Comparison of ENCODE assay signal across 8 cellular contexts in the genomic region with DNA sequence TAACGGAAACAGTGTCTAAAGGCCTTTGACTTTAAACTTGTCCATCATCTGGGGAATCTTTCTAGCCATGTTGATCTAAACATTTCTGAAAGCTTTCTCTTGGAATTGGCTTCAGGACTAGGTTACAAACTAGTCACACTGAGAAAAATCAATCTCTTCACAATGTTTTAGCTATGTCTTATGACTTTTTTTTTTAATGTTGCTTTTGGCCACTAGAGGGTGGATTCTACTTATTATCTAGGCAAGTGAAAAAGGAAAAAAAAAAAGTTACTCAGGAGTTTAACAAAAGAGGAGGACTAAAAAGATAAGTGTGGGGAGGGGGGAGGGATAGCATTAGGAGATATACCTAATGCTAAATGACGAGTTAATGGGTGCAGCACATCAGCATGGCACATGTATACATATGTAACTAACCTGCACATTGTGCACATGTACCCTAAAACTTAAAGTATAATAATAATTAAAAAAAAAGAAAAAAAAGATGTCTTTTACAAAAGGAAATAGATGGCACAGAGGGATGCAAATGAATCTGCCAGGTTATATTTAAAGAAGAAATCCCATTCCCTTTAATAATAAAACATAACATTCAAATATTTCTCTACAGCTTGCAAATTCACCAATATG.
A peak's percentile ranks its signal among the peaks of the same experiment; 100 is the strongest.
DNase-seq lines count a peak whose midpoint lies in the region; ATAC-seq and TF ChIP-seq lines count a peak whose summit lies in the region.

No MANE protein-coding gene starts in this region.

- intact Hi-C loops in sigmoid colon (cut with DNase I), result no loop called here

- H3K27me3 ChIP-seq in AG04450 (ENCODE audit: control insufficient read depth, insufficient read depth, low read length) (no peaks in the 10 kb centered on the region), H7 (ENCODE audit: control insufficient read depth, insufficient read depth, low read length) (no peaks in the 10 kb centered on the region), sigmoid colon (no peaks in the 10 kb centered on the region)

- TF ChIP-seq CTCF in AG04450 (IDR thresholded peaks at IDR 0.05; ENCODE audit: low read depth, low read length) (peak; percentile 63), fibroblast of pulmonary artery (IDR thresholded peaks at IDR 0.05; ENCODE audit: low read length, missing control alignments) (peak; percentile 52), sigmoid colon (IDR thresholded peaks at IDR 0.05) (peak in 3 of 4 experiments; percentile 19 to 44 (median 35))

- H3K36me3 ChIP-seq in H7 (replicated peaks; ENCODE audit: control insufficient read depth, insufficient read depth, low read length) (no peaks in the 10 kb centered on the region), sigmoid colon (no peaks in the 10 kb centered on the region)

- H3K27ac ChIP-seq in AG04450 (ENCODE audit: low read depth, low read length) (no peak overlapping the region), sigmoid colon (peak overlapping the region in 3 of 4 donors; percentile 23 to 49 (median 44))

- POLR2A ChIA-PET in AG04450 (lab: Yijun Ruan, JAX), result interaction anchor here (0.9 to 1.0 kb wide), 2 partner anchors 13 to 156 kb away, joined by 3 to 6 read pairs; no protein-coding TSS in a partner anchor

- TF ChIP-seq POLR2A in sigmoid colon (IDR thresholded peaks at IDR 0.05), result no peak

- peaks cover 0 to 4% (median 0%) of the 10 kb centered on the region in 4 donors for H3K4me1 ChIP-seq in sigmoid colon

- DNase-seq in AG04450 (ENCODE audit: low read depth, low spot score), result no peak
- DNase-seq in H7, result peak; percentile 19
- DNase-seq in RPMI7951 (ENCODE audit: low read depth), result peak; percentile 78
- peak; percentile 84 for DNase-seq in fibroblast of pulmonary artery (ENCODE audit: low read depth)
- DNase-seq in sigmoid colon, result no peak
- DNase-seq in GF-D8 (lab: John Stamatoyannopoulos, UW), result no peak

- CTCF ChIA-PET in AG04450 (lab: Charles Lee), result interaction anchor here (0.5 to 6.4 kb wide), 30 partner anchors 8 to 1711 kb away, joined by 3 to 80 read pairs (median 4); no protein-coding TSS in a partner anchor

- 51 to 55% methylated on average over 2 of the region's 2 CpGs for whole genome bisulfite sequencing in sigmoid colon, 2 donors

- H3K4me3 ChIP-seq in AG04450 (ENCODE audit: low read depth, low read length) (no peak overlapping the region), H7 (ENCODE audit: insufficient read depth, low read depth, low read length) (no peak overlapping the region), fibroblast of pulmonary artery (replicated peaks; ENCODE audit: low read depth, low read length) (no peak overlapping the region), sigmoid colon (no peak overlapping the region)

- H3K9me3 ChIP-seq in AG04450 (ENCODE audit: control insufficient read depth, insufficient read depth, low read length), result no peaks in the 10 kb centered on the region; the same call in 1 of the 2 replicates
- no peaks in the 10 kb centered on the region for H3K9me3 ChIP-seq in sigmoid colon

- no peak for TF ChIP-seq EP300 in sigmoid colon (IDR thresholded peaks at IDR 0.05)

- ATAC-seq in HG03108 (IDR thresholded peaks at IDR 0.05; ENCODE audit: unreplicated experiment) (no peak), HG03469 (IDR thresholded peaks at IDR 0.05; ENCODE audit: unreplicated experiment) (no peak)

Comparison
In these comparisons a context has a peak if more than half of its experiments do, and no peak if none do; other contexts are left out.
1. DNase-seq: peak in H7 (single experiment), RPMI7951 (single experiment) and fibroblast of pulmonary artery (single experiment); none in AG04450 (single experiment), sigmoid colon (single experiment) and GF-D8 (single experiment).
2. Peak in every context shown above with its lines, with median percentiles within 50 percentile points of each other: CTCF ChIP-seq.